Comparison of ENCODE assay signal across 8 cellular contexts in genomic region chr15:74240002-74240568, GRCh38. TPM values are rescaled to one million over a fixed set of nuclear protein-coding genes. Genes with fewer than 3 reads are reported as not detected.
DNase-seq lines count a peak whose midpoint lies in the region; ATAC-seq and TF ChIP-seq lines count a peak whose summit lies in the region.

No MANE protein-coding gene starts in this region.

- ATAC-seq in natural killer cell: no peak
- no peak for ATAC-seq in GM21423 (IDR thresholded peaks at IDR 0.05; ENCODE audit: unreplicated experiment)
- ATAC-seq in HG02885 (IDR thresholded peaks at IDR 0.05; ENCODE audit: poor library complexity, unreplicated experiment): no peak

- H3K4me3 Mint-ChIP-seq in natural killer cell: no peak overlapping the region

- no peak for TF ChIP-seq POLR2A in thyroid gland (IDR thresholded peaks at IDR 0.05)

- H3K4me3 ChIP-seq in astrocyte of the cerebellum (ENCODE audit: low read depth, low read length) (no peak overlapping the region), thyroid gland (replicated peaks in 1 of 3) (no peak overlapping the region)

- no peaks in the 10 kb centered on the region for H3K9me3 Mint-ChIP-seq in natural killer cell

- no peaks in the 10 kb centered on the region for H3K9me3 ChIP-seq in thyroid gland

- H3K27ac ChIP-seq in thyroid gland: peak overlapping the region; percentile 84 to 90 (median 88)

- DNase-seq in Daoy (ENCODE audit: low read depth): peak; percentile 95
- peak; percentile 93 for DNase-seq in NCI-H2107 (lab: John Stamatoyannopoulos, UW)
- peak; percentile 44 for DNase-seq in astrocyte of the cerebellum (ENCODE audit: low read depth)
- peak in 50 of 51 donors; percentile 14 to 92 (median 73) for DNase-seq in hypothalamus (lab: John Stamatoyannopoulos, UW)
- DNase-seq in thyroid gland: peak; percentile 98 to 99
- DNase-seq in natural killer cell: no peak

- TF ChIP-seq CTCF in astrocyte of the cerebellum (IDR thresholded peaks at IDR 0.05; ENCODE audit: low read depth, low read length, missing control alignments): peak; percentile 46
- peak in 4 of 6 experiments; percentile 53 to 82 (median 60) for TF ChIP-seq CTCF in thyroid gland (IDR thresholded peaks at IDR 0.05)
- no peak for TF ChIP-seq CTCF in natural killer cell (IDR thresholded peaks at IDR 0.05)

- no peaks in the 10 kb centered on the region for H3K36me3 Mint-ChIP-seq in natural killer cell

- H3K27ac Mint-ChIP-seq in natural killer cell: no peak overlapping the region

- H3K27me3 ChIP-seq in thyroid gland: no peaks in the 10 kb centered on the region

- no peaks in the 10 kb centered on the region for H3K36me3 ChIP-seq in thyroid gland

- 3 to 5% methylated on average over 3 to 5 of the region's 5 CpGs for WGBS in thyroid gland, 2 donors

- H3K4me1 Mint-ChIP-seq in natural killer cell: peaks cover 0 to 7% of the 10 kb centered on the region in 2 donors

- in situ Hi-C loops in astrocyte of the cerebellum (cut with HindIII; ENCODE audit: low sequenced_read_pairs): no loop called here

- peaks cover 7 to 24% of the 10 kb centered on the region in 2 donors for H3K27me3 Mint-ChIP-seq in natural killer cell (ENCODE audit: low read depth in 2 of 2)

- intact Hi-C loops in thyroid gland (cut with DNase I): no loop called here
- intact Hi-C loops in natural killer cell (cut with micrococcal nuclease): no loop called here

- H3K4me1 ChIP-seq in thyroid gland: peaks cover 37 to 69% of the 10 kb centered on the region in 2 donors

RNA-seq across cellular contexts. Expression of gene CCDC33, which starts 4.0 kb away (rescaled TPM):
- total RNA-seq in Daoy (2014; rRNA removed; shearing (Covaris generic)): 4.9 and 5.9 TPM in 2 replicates
- total RNA-seq in thyroid gland (under 1 TPM in 1 of 4 donors, not detected in 3; 0.13 TPM), natural killer cell (not detected)

RNA-seq across cellular contexts. Expression of gene STRA6, which starts 37.5 kb away (rescaled TPM):
- total RNA-seq in Daoy (2014; rRNA removed; shearing (Covaris generic)): 28.3 and 30.8 TPM in 2 replicates
- total RNA-seq in thyroid gland (not detected), natural killer cell (not detected)

Comparison
In these comparisons a context has a peak if more than half of its experiments do, and no peak if none do; other contexts are left out.
1. RNA of gene STRA6, which starts 37.5 kb away (total RNA-seq): 28.3 to 30.8 TPM in Daoy; not detected in thyroid gland and not detected in natural killer cell; every median in the first group is over 10 times any median in the second.